Comparison of ENCODE assay signal across 17 cellular contexts in the genomic region with DNA sequence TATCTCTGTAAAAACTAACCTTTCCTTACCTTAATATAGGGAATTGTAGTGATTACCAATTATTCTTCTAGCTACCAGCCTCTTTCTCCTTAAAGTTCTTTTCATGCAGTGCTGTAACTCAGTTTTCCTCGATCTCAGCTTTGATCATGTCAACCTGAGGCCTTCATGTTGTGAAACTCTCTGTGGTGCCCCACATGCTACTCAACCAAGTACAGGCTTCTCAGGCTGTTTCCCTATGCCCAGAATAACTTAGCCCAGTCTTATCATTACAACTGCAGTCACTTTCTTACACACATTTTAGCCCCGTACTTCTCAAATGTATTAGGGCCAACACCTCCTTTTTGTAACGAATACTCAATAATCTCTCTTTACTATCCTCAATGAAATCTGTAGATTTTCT.
"Had no signal": no experiment of that assay in that cellular context is flagged by ENCODE, and none has a peak within 500 bp of the region (broad histone marks: within the 10 kb centered on the region; RNA-seq: fewer than 3 reads in every experiment).

No MANE protein-coding gene starts in this region.

- H3K9me3 ChIP-seq: body of pancreas, colonic mucosa, ovary, spleen, thyroid gland had no signal

- H3K79me2 ChIP-seq: hepatocyte had no signal

- H3K4me3 Mint-ChIP-seq: activated B cell treated with CpG ODN at 0.5 μM for 24 hours; activated CD4-positive, alpha-beta T cell treated with anti-CD3 and anti-CD28 coated beads, Interleukin-2, amount 10 ng/mL, durations not matched to agents 7 days and 5 days; neural crest cell had no signal

- H3K27me3 Mint-ChIP-seq: activated B cell treated with CpG ODN at 0.5 μM for 24 hours; activated CD4-positive, alpha-beta T cell treated with anti-CD3 and anti-CD28 coated beads, Interleukin-2, amount 10 ng/mL, durations not matched to agents 7 days and 5 days had no signal

- H3K27me3 ChIP-seq: body of pancreas, colonic mucosa, hepatocyte, ovary, spleen, thyroid gland had no signal

- DNase-seq: activated B cell treated with CpG ODN at 0.5 μM for 24 hours; activated CD4-positive, alpha-beta T cell treated with anti-CD3 and anti-CD28 coated beads, Interleukin-2, amount 10 ng/mL, durations not matched to agents 7 days and 5 days; activated effector memory CD4-positive, alpha-beta T cell treated with anti-CD3 and anti-CD28 coated beads, Interleukin-2, amount 50 U/mL, for 16 hours; amygdala; body of pancreas; caudate nucleus; colonic mucosa; islet precursor cell; ovary; spleen; thyroid gland had no signal

- H3K36me3 ChIP-seq: colonic mucosa, ovary, spleen, thyroid gland had no signal

- H3K4me3 ChIP-seq: body of pancreas, colonic mucosa, hepatocyte, ovary, spleen, thyroid gland had no signal

- H3K4me1 Mint-ChIP-seq: activated B cell treated with CpG ODN at 0.5 μM for 24 hours, neural crest cell had no signal

- H2AFZ ChIP-seq: hepatocyte had no signal

- H3K27ac ChIP-seq: body of pancreas, colonic mucosa, hepatocyte, ovary, spleen, thyroid gland had no signal

- H3K27ac Mint-ChIP-seq: activated B cell treated with CpG ODN at 0.5 μM for 24 hours; activated CD4-positive, alpha-beta T cell treated with anti-CD3 and anti-CD28 coated beads, Interleukin-2, amount 10 ng/mL, durations not matched to agents 7 days and 5 days; activated naive CD4-positive, alpha-beta T cell treated with anti-CD3 and anti-CD28 coated beads, Interleukin-2, amount 50 U/mL, for 72 hours had no signal

- H3K4me1 ChIP-seq: body of pancreas, colonic mucosa, spleen, thyroid gland had no signal

- H3K4me2 ChIP-seq: hepatocyte had no signal

- ATAC-seq: body of pancreas, esophagus mucosa, left lobe of liver, sciatic nerve had no signal
